Comparison of ENCODE assay signal across 10 cellular contexts in genomic region chr9:89329917-89330316, GRCh38.
"Had no signal": no experiment of that assay in that cellular context is flagged by ENCODE, and none has a peak within 500 bp of the region (broad histone marks: within the 10 kb centered on the region; RNA-seq: fewer than 3 reads in every experiment).

No MANE protein-coding gene starts in this region.

- H3K4me3 Mint-ChIP-seq: HFFc6, IgD-negative memory B cell had no signal

- H3K27me3 Mint-ChIP-seq: IgD-negative memory B cell had no signal

- H3K9me3 ChIP-seq: HAP-1 had no signal

- H3K9me3 Mint-ChIP-seq: HFFc6, IgD-negative memory B cell had no signal

- H3K4me1 ChIP-seq: HAP-1 had no signal

- ATAC-seq: HepG2, K562 had no signal

- H2AFZ ChIP-seq: GM23248 had no signal

- H3K27ac ChIP-seq: GM23248, HL-60 had no signal

- H3K4me3 ChIP-seq: GM23248, HAP-1, K562 had no signal

- DNase-seq: GM23248, GOT3, H7, HFFc6, KG1 had no signal

- H3K9ac ChIP-seq: GM23248 had no signal

- H3K27ac Mint-ChIP-seq: HFFc6, IgD-negative memory B cell had no signal
